Comparison of ENCODE assay signal across 8 cellular contexts in the genomic region with DNA sequence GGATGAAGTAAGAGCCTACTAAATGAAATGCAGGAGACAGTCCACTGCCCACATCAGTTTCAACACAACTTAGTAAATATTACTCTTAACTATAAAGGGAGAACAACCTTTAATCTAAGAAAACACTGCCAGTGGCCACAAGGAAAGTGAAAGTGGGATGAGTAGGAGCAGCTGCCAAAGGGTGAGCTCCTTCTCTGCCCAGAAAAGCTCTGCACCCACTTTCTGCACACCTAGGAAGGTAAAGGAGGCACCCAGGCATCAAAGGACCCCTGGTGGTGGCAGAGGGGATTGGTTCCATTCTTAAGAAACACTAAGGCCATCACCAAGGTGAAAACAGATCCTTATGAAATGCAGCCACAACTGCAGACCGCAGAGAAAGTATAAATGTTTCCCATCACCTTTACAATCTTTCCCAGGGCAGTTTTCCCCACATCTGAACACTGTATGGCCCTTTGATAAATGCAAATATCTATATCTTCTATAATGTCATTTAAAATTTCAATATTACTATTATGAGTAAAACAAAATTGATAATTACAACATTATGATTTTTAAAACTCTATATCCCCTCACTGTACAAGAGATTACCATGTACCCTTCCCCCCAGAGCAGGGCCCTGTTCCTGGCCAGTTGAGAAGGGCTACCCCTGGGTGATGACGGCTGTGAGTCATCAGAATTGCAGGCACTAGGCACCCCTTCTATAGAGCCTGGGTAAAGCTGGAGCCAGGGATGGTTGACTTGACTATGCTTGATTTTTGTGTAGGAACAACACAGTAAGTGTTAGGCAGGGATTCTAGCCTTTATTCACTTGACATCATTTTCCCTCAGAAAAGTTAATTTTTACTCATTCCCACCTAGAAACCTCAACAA.
DNase-seq lines count a peak whose midpoint lies in the region; ATAC-seq and TF ChIP-seq lines count a peak whose summit lies in the region.

No MANE protein-coding gene starts in this region.

- H3K4me1 ChIP-seq in rectal smooth muscle tissue (ENCODE audit: control insufficient read depth, insufficient read depth, low read length), result peaks cover 12% of the 10 kb centered on the region

- DNase-seq in CD14-positive monocyte (ENCODE audit: low spot score), result no peak
- peak; percentile 2 for DNase-seq in NCI-H2171 (lab: John Stamatoyannopoulos, UW)
- DNase-seq in activated CD8-positive, alpha-beta memory T cell treated with anti-CD3 and anti-CD28 coated beads, Interleukin-2, amount 10 ng/mL, durations not matched to agents 7 days and 5 days, result peak; percentile 80
- DNase-seq in epithelial cell of proximal tubule (ENCODE audit: low read depth), result no peak
- no peak for DNase-seq in NCI-H1048 (lab: John Stamatoyannopoulos, UW)

- ATAC-seq in GM21619 (IDR thresholded peaks at IDR 0.05; ENCODE audit: unreplicated experiment) (peak; percentile 65), GM18909 (IDR thresholded peaks at IDR 0.05; ENCODE audit: poor library complexity, unreplicated experiment) (no peak)
- peak; percentile 94 for ATAC-seq in activated CD8-positive, alpha-beta memory T cell treated with anti-CD3 and anti-CD28 coated beads, Interleukin-2, amount 10 ng/mL, durations not matched to agents 7 days and 5 days

- H3K27ac ChIP-seq in rectal smooth muscle tissue (ENCODE audit: low read depth, low read length), result peak overlapping the region; percentile 86

- H3K9ac ChIP-seq in rectal smooth muscle tissue (ENCODE audit: low read length), result no peak overlapping the region

- H3K4me3 Mint-ChIP-seq in CD14-positive monocyte, result no peak overlapping the region
- H3K4me3 Mint-ChIP-seq in activated CD8-positive, alpha-beta memory T cell treated with anti-CD3 and anti-CD28 coated beads, Interleukin-2, amount 10 ng/mL, durations not matched to agents 7 days and 5 days, result no peak overlapping the region

- H3K4me3 ChIP-seq in epithelial cell of proximal tubule (ENCODE audit: low read depth, low read length) (no peak overlapping the region), rectal smooth muscle tissue (ENCODE audit: low read length) (no peak overlapping the region)

- H3K27me3 Mint-ChIP-seq in CD14-positive monocyte (ENCODE audit: low read depth in 3 of 3), result peaks cover 0 to 4% (median 0%) of the 10 kb centered on the region in 3 donors
- no peaks in the 10 kb centered on the region for H3K27me3 Mint-ChIP-seq in activated CD8-positive, alpha-beta memory T cell treated with anti-CD3 and anti-CD28 coated beads, Interleukin-2, amount 10 ng/mL, durations not matched to agents 7 days and 5 days

- CTCF ChIA-PET in activated CD8-positive, alpha-beta memory T cell treated with anti-CD3 and anti-CD28 coated beads, Interleukin-2, amount 10 ng/mL, durations not matched to agents 7 days and 5 days (lab: Charles Lee), result interaction anchor here (0.6 to 7.6 kb wide), 20 partner anchors 11 to 417 kb away, joined by 3 to 62 read pairs (median 3); a partner anchor contains a TSS

- peaks cover 2 to 14% (median 9%) of the 10 kb centered on the region in 7 donors for H3K9me3 Mint-ChIP-seq in CD14-positive monocyte
- peaks cover 3% of the 10 kb centered on the region for H3K9me3 Mint-ChIP-seq in activated CD8-positive, alpha-beta memory T cell treated with anti-CD3 and anti-CD28 coated beads, Interleukin-2, amount 10 ng/mL, durations not matched to agents 7 days and 5 days (ENCODE audit: low read depth)

- intact Hi-C loops in CD14-positive monocyte (cut with micrococcal nuclease), result loop anchor here in 1 of 2 donors (10.0 kb wide), 1 partner anchor 54 kb away; no protein-coding TSS in a partner anchor

- peaks cover 2 to 5% of the 10 kb centered on the region in 2 donors for H3K36me3 Mint-ChIP-seq in CD14-positive monocyte
- H3K36me3 Mint-ChIP-seq in activated CD8-positive, alpha-beta memory T cell treated with anti-CD3 and anti-CD28 coated beads, Interleukin-2, amount 10 ng/mL, durations not matched to agents 7 days and 5 days, result peaks cover 2% of the 10 kb centered on the region

- H3K4me1 Mint-ChIP-seq in CD14-positive monocyte, result peaks cover 6% of the 10 kb centered on the region
- peaks cover 11% of the 10 kb centered on the region for H3K4me1 Mint-ChIP-seq in activated CD8-positive, alpha-beta memory T cell treated with anti-CD3 and anti-CD28 coated beads, Interleukin-2, amount 10 ng/mL, durations not matched to agents 7 days and 5 days

- peak overlapping the region in 4 of 7 donors; percentile 13 to 73 (median 40) for H3K27ac Mint-ChIP-seq in CD14-positive monocyte
- peak overlapping the region; percentile 18 for H3K27ac Mint-ChIP-seq in activated CD8-positive, alpha-beta memory T cell treated with anti-CD3 and anti-CD28 coated beads, Interleukin-2, amount 10 ng/mL, durations not matched to agents 7 days and 5 days

- no peaks in the 10 kb centered on the region for H3K27me3 ChIP-seq in rectal smooth muscle tissue (ENCODE audit: control insufficient read depth, insufficient read depth, low read length)

- H3K36me3 ChIP-seq in rectal smooth muscle tissue (ENCODE audit: control insufficient read depth, insufficient read depth, low read length), result no peaks in the 10 kb centered on the region

- TF ChIP-seq CTCF in CD14-positive monocyte (IDR thresholded peaks at IDR 0.05) (peak; percentile 79), epithelial cell of proximal tubule (conservative IDR thresholded peaks at IDR 0.05; ENCODE audit: low read depth, low read length) (peak; percentile 78)

Comparison
In these comparisons a context has a peak if more than half of its experiments do, and no peak if none do; other contexts are left out.
1. DNase-seq: peak in NCI-H2171 (single experiment) and activated CD8-positive, alpha-beta memory T cell treated with anti-CD3 and anti-CD28 coated beads, Interleukin-2, amount 10 ng/mL, durations not matched to agents 7 days and 5 days (single experiment); none in CD14-positive monocyte (single experiment), epithelial cell of proximal tubule (single experiment) and NCI-H1048 (single experiment).